ENCODE assay signal across 10 cellular contexts in the genomic region with DNA sequence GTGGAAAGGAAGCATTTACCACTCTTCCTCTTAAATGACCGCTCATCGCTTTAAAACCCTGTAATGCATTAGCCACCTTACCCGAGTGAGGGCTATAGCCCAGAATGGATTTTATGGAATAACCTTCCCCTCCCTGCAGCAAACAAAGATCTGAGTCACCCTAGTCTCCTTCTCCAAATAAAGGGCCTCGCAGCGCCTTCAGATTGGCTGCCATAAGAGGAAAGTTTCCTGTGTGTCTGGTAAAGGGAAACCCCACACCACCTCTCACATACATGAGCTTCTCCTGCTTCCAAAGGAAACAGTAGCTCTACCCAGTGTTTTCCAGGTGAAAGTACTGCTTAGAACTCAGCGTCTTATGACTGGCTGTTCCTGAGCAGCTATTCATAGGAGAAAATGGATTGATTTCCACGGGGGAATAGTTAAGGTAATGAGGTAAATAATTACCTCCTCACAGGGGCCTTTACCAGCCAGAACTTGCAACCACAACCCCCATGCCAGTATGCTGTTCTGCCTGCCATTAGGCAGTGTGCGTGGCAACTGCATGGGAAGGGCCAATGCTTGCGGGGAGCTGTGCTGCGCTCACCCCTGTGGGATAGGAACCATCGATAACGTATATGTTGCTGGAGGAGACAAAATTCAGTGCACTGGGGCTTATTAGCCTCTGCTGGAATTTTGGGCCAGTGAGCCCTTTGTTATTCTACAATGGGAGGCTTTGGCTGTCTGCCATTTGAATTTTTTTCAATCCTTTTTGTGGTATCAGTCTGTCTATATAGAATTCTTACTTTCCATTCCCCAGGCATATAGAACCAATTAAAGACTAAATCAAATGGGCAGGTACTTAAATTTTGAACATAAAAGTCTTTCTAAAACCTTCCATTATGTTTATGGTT. TPM values are rescaled to one million over a fixed set of nuclear protein-coding genes. Genes with fewer than 3 reads are reported as not detected.
DNase-seq lines count a peak whose midpoint lies in the region; ATAC-seq, FAIRE-seq and TF ChIP-seq lines count a peak whose summit lies in the region.
"Had no signal": no experiment of that assay in that cellular context is flagged by ENCODE, and none has a peak within 500 bp of the region (broad histone marks: within the 10 kb centered on the region; RNA-seq: fewer than 3 reads in every experiment).

No MANE protein-coding gene starts in this region.

- ATAC-seq in PC-3 (peak; percentile 96), GM19328 (IDR thresholded peaks at IDR 0.05; ENCODE audit: unreplicated experiment) (no peak), GM19463 (IDR thresholded peaks at IDR 0.05; ENCODE audit: unreplicated experiment) (no peak)

- no peaks in the 10 kb centered on the region for H3K9me3 ChIP-seq in PC-3 (ENCODE audit: low read length)
- H3K9me3 ChIP-seq in esophagus squamous epithelium: no peaks in the 10 kb centered on the region

- BruUV-seq in PC-3 (replicated peaks; lab: Mats Ljungman, UMichigan): no TSS peak

- H3F3A ChIP-seq in PC-3 (ENCODE audit: low read length, unreplicated experiment): peaks cover 11% of the 10 kb centered on the region

- peaks cover 26% of the 10 kb centered on the region for H3K4me1 Mint-ChIP-seq in nephron progenitor cell

- intact Hi-C loops in PC-3 (cut with micrococcal nuclease): loop anchor here (1.0 kb wide), 5 partner anchors 13 to 114 kb away; partner anchors contain the start of gene PPP2R1B
- intact Hi-C loops in esophagus squamous epithelium (cut with DNase I): no loop called here

- no peaks in the 10 kb centered on the region for H3K9me3 Mint-ChIP-seq in nephron progenitor cell
- H3K9me3 Mint-ChIP-seq: activated CD4-positive, alpha-beta T cell treated with anti-CD3 and anti-CD28 coated beads, Interleukin-2, amount 10 ng/mL, durations not matched to agents 7 days and 5 days had no signal

- H3K9me2 ChIP-seq in PC-3 (replicated peaks; ENCODE audit: low read length): no peaks in the 10 kb centered on the region

- H3K27ac ChIP-seq in PC-3 (ENCODE audit: low read length): peak overlapping the region; percentile 81
- H3K27ac ChIP-seq in esophagus squamous epithelium: peak overlapping the region in 3 of 4 donors; percentile 27 to 78 (median 46)

- H3K36me3 ChIP-seq in PC-3 (ENCODE audit: low read depth, low read length): peaks cover 24% of the 10 kb centered on the region
- peaks cover 31 to 78% (median 34%) of the 10 kb centered on the region in 3 donors for H3K36me3 ChIP-seq in esophagus squamous epithelium

- H3K4me1 ChIP-seq in PC-3 (ENCODE audit: insufficient read depth, low read length): peaks cover 21% of the 10 kb centered on the region
- H3K4me1 ChIP-seq in esophagus squamous epithelium: peaks cover 6 to 22% (median 12%) of the 10 kb centered on the region in 3 donors

- no peak for FAIRE-seq in GM19239 (lab: Jason Lieb, UNC)

- no peak for TF ChIP-seq POLR2A in esophagus squamous epithelium (IDR thresholded peaks at IDR 0.05)

- TF ChIP-seq CTCF in PC-3 (conservative IDR thresholded peaks at IDR 0.05; ENCODE audit: low read depth, low read length) (no peak; the same call in 1 of the 2 replicates), esophagus squamous epithelium (IDR thresholded peaks at IDR 0.05) (no peak), nephron progenitor cell (IDR thresholded peaks at IDR 0.05) (no peak)

- no peak overlapping the region for H3K4me3 Mint-ChIP-seq in nephron progenitor cell
- H3K4me3 Mint-ChIP-seq: activated CD4-positive, alpha-beta T cell treated with anti-CD3 and anti-CD28 coated beads, Interleukin-2, amount 10 ng/mL, durations not matched to agents 7 days and 5 days had no signal

- no peaks in the 10 kb centered on the region for H3K27me3 Mint-ChIP-seq in nephron progenitor cell (ENCODE audit: low read depth, poor library complexity)
- H3K27me3 Mint-ChIP-seq: activated CD4-positive, alpha-beta T cell treated with anti-CD3 and anti-CD28 coated beads, Interleukin-2, amount 10 ng/mL, durations not matched to agents 7 days and 5 days had no signal

- peaks cover 70% of the 10 kb centered on the region for H3K36me3 Mint-ChIP-seq in nephron progenitor cell (ENCODE audit: low read depth)

- H3K4me3 ChIP-seq in PC-3 (ENCODE audit: low read length) (peak overlapping the region; percentile 20), esophagus squamous epithelium (no peak overlapping the region)

- CTCF ChIA-PET in PC-3 (lab: Charles Lee): interaction anchor here (0.5 to 1.2 kb wide), 4 partner anchors 16 to 163 kb away, joined by 3 to 4 read pairs (median 3); no protein-coding TSS in a partner anchor

- H3K27me3 ChIP-seq in PC-3 (ENCODE audit: low read length) (no peaks in the 10 kb centered on the region), esophagus squamous epithelium (no peaks in the 10 kb centered on the region)

- no peaks in the 10 kb centered on the region for H3K79me2 ChIP-seq in PC-3 (ENCODE audit: low read length)

- DNase-seq in AG08396 (ENCODE audit: low spot score) (peak; percentile 49), PC-3 (peak; percentile 98), esophagus squamous epithelium (lab: John Stamatoyannopoulos, UW) (no peak), nephron progenitor cell (no peak), GM19239 (ENCODE audit: insufficient read length, low spot score) (no peak), retina (no peak)
- DNase-seq: activated CD4-positive, alpha-beta T cell treated with anti-CD3 and anti-CD28 coated beads, Interleukin-2, amount 10 ng/mL, durations not matched to agents 7 days and 5 days; COR-L47 had no signal

- no peaks in the 10 kb centered on the region for H4K20me1 ChIP-seq in PC-3 (ENCODE audit: low read length)

- POLR2A ChIA-PET in PC-3 (lab: Charles Lee; ENCODE audit: unreplicated experiment): interaction anchor here (0.5 to 0.6 kb wide), 3 partner anchors 11 to 114 kb away, joined by 3 to 5 read pairs (median 4); partner anchors contain the start of gene PPP2R1B

- peak overlapping the region; percentile 8; the same call in 1 of the 2 replicates for H2AFZ ChIP-seq in PC-3 (ENCODE audit: low read length)

- H3K4me2 ChIP-seq in PC-3 (ENCODE audit: low read length): peak overlapping the region; percentile 72

- 57 to 59% methylated on average over 9 to 11 of the region's 12 CpGs for WGBS in esophagus squamous epithelium, 2 donors

- H3K27ac Mint-ChIP-seq in nephron progenitor cell: peak overlapping the region; percentile 36
- H3K27ac Mint-ChIP-seq: activated CD4-positive, alpha-beta T cell treated with anti-CD3 and anti-CD28 coated beads, Interleukin-2, amount 10 ng/mL, durations not matched to agents 7 days and 5 days had no signal

- H3K9ac ChIP-seq in PC-3 (ENCODE audit: low read length): peak overlapping the region; percentile 46

RNA-seq across cellular contexts. Expression of gene PPP2R1B, which starts 47.5 kb away (rescaled TPM):
- 31.3 and 41.5 TPM in 2 replicates for total RNA-seq in PC-3 (2014; rRNA removed)
- 10 to 100 TPM; 17.6 to 39.7 (median 27.7) TPM for total RNA-seq in esophagus squamous epithelium

Comparison
In these comparisons a context has a peak if more than half of its experiments do, and no peak if none do; other contexts are left out.
1. DNase-seq: peak in AG08396 (single experiment) and PC-3 (single experiment); none in esophagus squamous epithelium (single experiment), nephron progenitor cell (single experiment), GM19239 (single experiment) and retina (single experiment).